Comparison of ENCODE assay signal across 35 cellular contexts in the genomic region with DNA sequence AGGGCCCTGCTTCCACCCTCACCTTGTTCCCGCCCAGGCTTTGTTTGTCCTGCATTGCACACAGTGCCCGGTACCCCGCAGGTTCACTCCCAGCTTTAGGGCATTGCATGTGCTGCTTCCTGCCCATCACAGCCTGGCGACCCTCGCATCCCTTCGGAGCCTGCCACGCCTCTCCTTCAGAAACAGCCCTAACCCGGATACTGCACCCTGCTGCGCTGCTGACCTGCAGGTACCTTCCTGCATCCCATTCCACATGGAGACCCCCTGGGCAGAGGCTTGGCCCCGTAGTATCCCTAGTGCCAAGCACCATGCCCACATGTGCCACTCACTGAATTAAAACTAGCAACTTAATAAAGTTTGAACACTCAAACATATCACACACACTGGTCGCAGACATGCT. TPM values are rescaled to one million over a fixed set of nuclear protein-coding genes. Genes with fewer than 3 reads are reported as not detected.
"Had no signal": no experiment of that assay in that cellular context is flagged by ENCODE, and none has a peak within 500 bp of the region (broad histone marks: within the 10 kb centered on the region; RNA-seq: fewer than 3 reads in every experiment).

No MANE protein-coding gene starts in this region.

- DNase-seq: glutamatergic neuron; heart left ventricle; hypothalamus; immature natural killer cell; kidney; left colon; left lung; lower lobe of right lung; mammary epithelial cell; mesenchymal stem cell; naive thymus-derived CD4-positive, alpha-beta T cell; ovary; stimulated activated CD4-positive, alpha-beta T cell treated with anti-CD3 and anti-CD28 coated beads, Interleukin-12 subunit alpha, Interleukin-12 subunit beta, amount 100 ng/mL, for 4 hours; stimulated activated CD4-positive, alpha-beta T cell treated with anti-CD3 and anti-CD28 coated beads, Interleukin-15, amount 100 ng/mL, for 24 hours; stimulated activated CD4-positive, alpha-beta T cell treated with anti-CD3 and anti-CD28 coated beads, Interleukin-2, amount 100 ng/mL, for 24 hours; stimulated activated CD4-positive, alpha-beta T cell treated with anti-CD3 and anti-CD28 coated beads, Interleukin-4, amount 100 ng/mL, for 1 hour; stimulated activated naive B cell treated with anti-CD40 and anti-IgM and Interleukin-4, amounts not matched to agents 10 μg/mL and 1 μg/mL and 100 μg/mL, for 72 hours; testis; thyroid gland; transverse colon; upper lobe of left lung had no signal

- H3K4me1 Mint-ChIP-seq: immature natural killer cell; mesothelial cell of epicardium; neural progenitor cell; stimulated activated naive B cell treated with anti-CD40 and anti-IgM and Interleukin-4, amounts not matched to agents 10 μg/mL and 1 μg/mL and 100 μg/mL, for 72 hours had no signal

- H3K36me3 Mint-ChIP-seq: immature natural killer cell; mesothelial cell of epicardium; naive thymus-derived CD4-positive, alpha-beta T cell; natural killer cell treated with Interleukin-12 subunit alpha and Interleukin-12 subunit beta and Interleukin-15 and Interleukin-18, amount 100 ng/mL, for 72 hours; neural progenitor cell; stimulated activated naive B cell treated with anti-CD40 and anti-IgM and Interleukin-4, amounts not matched to agents 10 μg/mL and 1 μg/mL and 100 μg/mL, for 72 hours had no signal

- H3K27ac Mint-ChIP-seq: immature natural killer cell; mesothelial cell of epicardium; naive thymus-derived CD4-positive, alpha-beta T cell; natural killer cell treated with Interleukin-12 subunit alpha and Interleukin-12 subunit beta and Interleukin-15 and Interleukin-18, amount 100 ng/mL, for 72 hours; neural progenitor cell; progenitor cell of endocrine pancreas; stimulated activated naive B cell treated with anti-CD40 and anti-IgM and Interleukin-4, amounts not matched to agents 10 μg/mL and 1 μg/mL and 100 μg/mL, for 72 hours; stimulated activated naive CD8-positive, alpha-beta T cell treated with anti-CD3 and anti-CD28 coated beads, Interleukin-15, Interleukin-2, amounts not matched to agents 100 ng/mL and 50 ng/mL, for 24 hours had no signal

- ATAC-seq: heart left ventricle; lower lobe of right lung; naive thymus-derived CD4-positive, alpha-beta T cell; stimulated activated naive B cell treated with anti-CD40 and anti-IgM and Interleukin-4, amounts not matched to agents 10 μg/mL and 1 μg/mL and 100 μg/mL, for 72 hours had no signal

- H3K4me3 Mint-ChIP-seq: immature natural killer cell; mesothelial cell of epicardium; naive thymus-derived CD4-positive, alpha-beta T cell; natural killer cell treated with Interleukin-12 subunit alpha and Interleukin-12 subunit beta and Interleukin-15 and Interleukin-18, amount 100 ng/mL, for 72 hours; neural progenitor cell; stimulated activated naive B cell treated with anti-CD40 and anti-IgM and Interleukin-4, amounts not matched to agents 10 μg/mL and 1 μg/mL and 100 μg/mL, for 72 hours; stimulated activated naive CD8-positive, alpha-beta T cell treated with anti-CD3 and anti-CD28 coated beads, Interleukin-15, Interleukin-2, amounts not matched to agents 100 ng/mL and 50 ng/mL, for 24 hours had no signal

- H3K9me3 Mint-ChIP-seq: mesothelial cell of epicardium; natural killer cell treated with Interleukin-12 subunit alpha and Interleukin-12 subunit beta and Interleukin-15 and Interleukin-18, amount 100 ng/mL, for 72 hours; neural progenitor cell; stimulated activated naive B cell treated with anti-CD40 and anti-IgM and Interleukin-4, amounts not matched to agents 10 μg/mL and 1 μg/mL and 100 μg/mL, for 72 hours; stimulated activated naive CD8-positive, alpha-beta T cell treated with anti-CD3 and anti-CD28 coated beads, Interleukin-15, Interleukin-2, amounts not matched to agents 100 ng/mL and 50 ng/mL, for 24 hours had no signal

- H3K27me3 Mint-ChIP-seq: progenitor cell of endocrine pancreas; stimulated activated naive CD8-positive, alpha-beta T cell treated with anti-CD3 and anti-CD28 coated beads, Interleukin-15, Interleukin-2, amounts not matched to agents 100 ng/mL and 50 ng/mL, for 24 hours had no signal

- H3K27ac ChIP-seq: heart left ventricle, left lung, lower lobe of right lung, neural progenitor cell, ovary, right atrium auricular region, right lobe of liver, skin epidermis, testis, thyroid gland, transverse colon, upper lobe of left lung had no signal

RNA-seq across cellular contexts. Expression of a gene that starts 19.8 kb away (rescaled TPM):
- total RNA-seq: heart left ventricle; kidney; left colon; left lung; liver; lower lobe of right lung; mammary epithelial cell; mesothelial cell of epicardium; mononuclear cell; naive thymus-derived CD4-positive, alpha-beta T cell; natural killer cell treated with Interleukin-12 subunit alpha and Interleukin-12 subunit beta and Interleukin-15 and Interleukin-18, amount 100 ng/mL, for 72 hours; omental fat pad; ovary; pulmonary artery endothelial cell; renal cortical epithelial cell; right atrium auricular region; right lobe of liver; thyroid gland; transverse colon; upper lobe of left lung; urinary bladder had no signal
